ENCODE assay signal across 15 cellular contexts in genomic region chr11:116837231-116838091, GRCh38. TPM values are rescaled to one million over a fixed set of nuclear protein-coding genes. Genes with fewer than 3 reads are reported as not detected.
DNase-seq lines count a peak whose midpoint lies in the region; ATAC-seq, FAIRE-seq and TF ChIP-seq lines count a peak whose summit lies in the region.
"Had no signal": no experiment of that assay in that cellular context is flagged by ENCODE, and none has a peak within 500 bp of the region (broad histone marks: within the 10 kb centered on the region; RNA-seq: fewer than 3 reads in every experiment).

Gene APOA1 (minus strand): TSS chr11:116837622. CDS start chr11:116837387, 235 bp downstream.

- H4K20me1 ChIP-seq in K562 (replicated peaks; ENCODE audit: control insufficient read depth, insufficient read depth, low read length) = no peaks in the 10 kb centered on the region

- BruUV-seq in K562 (replicated peaks; lab: Mats Ljungman, UMichigan) = no TSS peak

- no peaks in the 10 kb centered on the region for H3K36me3 Mint-ChIP-seq in activated CD4-positive, alpha-beta memory T cell treated with anti-CD3 and anti-CD28 coated beads, Interleukin-2, amount 10 ng/mL, durations not matched to agents 7 days and 5 days (ENCODE audit: low read depth)
- H3K36me3 Mint-ChIP-seq: CD4-positive, alpha-beta memory T cell had no signal

- ATAC-seq in K562 (no peak), right lobe of liver (peak; percentile 45 to 50 (median 48)), GM21447 (IDR thresholded peaks at IDR 0.05; ENCODE audit: unreplicated experiment) (no peak), GM21529 (IDR thresholded peaks at IDR 0.05; ENCODE audit: unreplicated experiment) (no peak), GM19035 (IDR thresholded peaks at IDR 0.05; ENCODE audit: unreplicated experiment) (no peak)
- ATAC-seq: gastroesophageal sphincter had no signal

- no peak for TF ChIP-seq CTCF in HEK293 (tag by site-specific recombination; IDR thresholded peaks at IDR 0.05)
- TF ChIP-seq CTCF in K562 (IDR thresholded peaks at IDR 0.05 in 2 of 3, conservative IDR thresholded peaks at IDR 0.05 in 1 of 3; ENCODE audit: insufficient read depth in 2 of 3, low read depth in 1 of 3, low read length in 3 of 3) = 0 out of 6 replicates have a peak, but pooled peaks of 1 of the 3 experiments have one; percentile 2
- TF ChIP-seq CTCF in right lobe of liver (IDR thresholded peaks at IDR 0.05) = no peak

- H3K27ac Mint-ChIP-seq in activated CD4-positive, alpha-beta memory T cell treated with anti-CD3 and anti-CD28 coated beads, Interleukin-2, amount 10 ng/mL, durations not matched to agents 7 days and 5 days = no peak within 1 kb of the TSS
- H3K27ac Mint-ChIP-seq: stimulated activated naive CD8-positive, alpha-beta T cell treated with anti-CD3 and anti-CD28 coated beads, Interleukin-15, Interleukin-2, amounts not matched to agents 100 ng/mL and 50 ng/mL, for 24 hours had no signal

- H3K27ac ChIP-seq in HEK293 (ENCODE audit: extremely low read depth, low read depth, low read length) (no peak within 1 kb of the TSS), K562 (ENCODE audit: extremely low read depth, low read depth, low read length) (no peak within 1 kb of the TSS), right lobe of liver (peak within 1 kb of the TSS; percentile 75 to 87 (median 85)), subcutaneous abdominal adipose tissue (ENCODE audit: low read depth, low read length) (peak within 1 kb of the TSS; percentile 37)
- H3K27ac ChIP-seq: adrenal gland had no signal

- H3K9me1 ChIP-seq in K562 (ENCODE audit: control insufficient read depth, insufficient read depth, low read length) = no peaks in the 10 kb centered on the region

- no peaks in the 10 kb centered on the region for H3K9me3 ChIP-seq in HEK293 (ENCODE audit: control insufficient read depth, insufficient read depth, low read depth, low read length)
- H3K9me3 ChIP-seq in K562 (replicated peaks; ENCODE audit: control insufficient read depth, insufficient read depth, low read depth, low read length) = no peaks in the 10 kb centered on the region
- H3K9me3 ChIP-seq in right lobe of liver = no peaks in the 10 kb centered on the region
- H3K9me3 ChIP-seq in subcutaneous abdominal adipose tissue (ENCODE audit: control insufficient read depth in 5 of 5, low read length in 5 of 5) = no peaks in the 10 kb centered on the region
- H3K9me3 ChIP-seq: adrenal gland, gastroesophageal sphincter had no signal

- DNase-seq in K562 (ENCODE audit: extremely low read depth in 1 of 4, low spot score in 3 of 4) (no peak), right lobe of liver (peak; percentile 75 to 95 (median 94))
- no peak for DNase-seq in activated CD4-positive, alpha-beta memory T cell treated with anti-CD3 and anti-CD28 coated beads, Interleukin-2, amount 10 ng/mL, durations not matched to agents 7 days and 5 days
- DNase-seq: activated CD8-positive, alpha-beta memory T cell treated with anti-CD3 and anti-CD28 coated beads, Interleukin-2, amount 50 U/mL, for 4 hours; adrenal gland; CD4-positive, alpha-beta memory T cell; NCI-H146 had no signal

- H2AFZ ChIP-seq in K562 (ENCODE audit: low read depth, low read length) = peak within 1 kb of the TSS; percentile 36; the same call in 1 of the 2 replicates

- TF ChIP-seq RAD21 in K562 (CRISPR knock-in tag; conservative IDR thresholded peaks at IDR 0.05 in 1 of 2, IDR thresholded peaks at IDR 0.05 in 1 of 2) = no peak

- no peak within 1 kb of the TSS for H3K4me3 Mint-ChIP-seq in activated CD4-positive, alpha-beta memory T cell treated with anti-CD3 and anti-CD28 coated beads, Interleukin-2, amount 10 ng/mL, durations not matched to agents 7 days and 5 days

- in situ Hi-C loops in K562 (cut with MboI) = no loop called here

- H3K4me1 ChIP-seq in HEK293 (ENCODE audit: control insufficient read depth, insufficient read depth, low read length) (no peaks in the 10 kb centered on the region), K562 (replicated peaks in 1 of 2; ENCODE audit: control insufficient read depth in 2 of 2, insufficient read depth in 2 of 2, low read length in 2 of 2) (peaks cover 15 to 32% of the 10 kb centered on the region in 2 experiments; a peak in 4 of 5 replicates), right lobe of liver (peaks cover 0 to 42% (median 18%) of the 10 kb centered on the region in 4 donors), subcutaneous abdominal adipose tissue (ENCODE audit: control insufficient read depth in 5 of 5, insufficient read depth in 5 of 5, low read length in 5 of 5) (peaks cover 2 to 25% (median 21%) of the 10 kb centered on the region in 5 donors)

- H3K36me3 ChIP-seq in HEK293 (ENCODE audit: control insufficient read depth in 2 of 2, insufficient read depth in 1 of 2, low read length in 2 of 2) = no peaks in the 10 kb centered on the region
- no peaks in the 10 kb centered on the region for H3K36me3 ChIP-seq in K562 (ENCODE audit: control insufficient read depth, insufficient read depth, low read length)
- peaks cover 0 to 6% (median 0%) of the 10 kb centered on the region in 4 donors for H3K36me3 ChIP-seq in right lobe of liver
- no peaks in the 10 kb centered on the region for H3K36me3 ChIP-seq in subcutaneous abdominal adipose tissue (ENCODE audit: control insufficient read depth in 5 of 5, insufficient read depth in 5 of 5, low read length in 5 of 5)
- H3K36me3 ChIP-seq: adrenal gland, gastroesophageal sphincter had no signal

- no peaks in the 10 kb centered on the region for H3K27me3 Mint-ChIP-seq in activated CD4-positive, alpha-beta memory T cell treated with anti-CD3 and anti-CD28 coated beads, Interleukin-2, amount 10 ng/mL, durations not matched to agents 7 days and 5 days
- H3K27me3 Mint-ChIP-seq: CD4-positive, alpha-beta memory T cell; stimulated activated naive CD8-positive, alpha-beta T cell treated with anti-CD3 and anti-CD28 coated beads, Interleukin-15, Interleukin-2, amounts not matched to agents 100 ng/mL and 50 ng/mL, for 24 hours had no signal

- CTCF ChIA-PET in HEK293 (lab: Yijun Ruan, JAX) (interaction anchor here (1.0 to 4.9 kb wide), 3 partner anchors 11 to 66 kb away, joined by 4 to 118 read pairs (median 7); partner anchors contain the start of gene APOA5), K562 (lab: Yijun Ruan, JAX; ENCODE audit: low intra/inter-chr PET ratio) (no interaction called here)
- CTCF ChIA-PET in activated CD4-positive, alpha-beta memory T cell treated with anti-CD3 and anti-CD28 coated beads, Interleukin-2, amount 10 ng/mL, durations not matched to agents 7 days and 5 days (lab: Charles Lee) = interaction anchor here (0.6 to 5.5 kb wide), 9 partner anchors 9 to 262 kb away, joined by 3 to 158 read pairs (median 16); partner anchors contain the start of genes APOA5 and ZPR1

- no peak for FAIRE-seq in K562 (lab: Jason Lieb, UNC)

- peaks cover 18% of the 10 kb centered on the region for H3K4me1 Mint-ChIP-seq in activated CD4-positive, alpha-beta memory T cell treated with anti-CD3 and anti-CD28 coated beads, Interleukin-2, amount 10 ng/mL, durations not matched to agents 7 days and 5 days

- H3K9ac ChIP-seq in K562 (ENCODE audit: insufficient read depth in 1 of 2, low read depth in 2 of 2, low read length in 2 of 2) (0 out of 4 replicates have a peak within 1 kb of the TSS, but pooled peaks of 1 of the 2 experiments have one; percentile 20), subcutaneous abdominal adipose tissue (ENCODE audit: low read length in 5 of 5) (no peak within 1 kb of the TSS)

- H3K4me3 ChIP-seq in HEK293 (ENCODE audit: low read depth, low read length) (no peak within 1 kb of the TSS), K562 (no peak within 1 kb of the TSS), right lobe of liver (peak within 1 kb of the TSS; percentile 54 to 92 (median 78)), subcutaneous abdominal adipose tissue (ENCODE audit: low read depth in 1 of 5, low read length in 5 of 5) (no peak within 1 kb of the TSS)

- TF ChIP-seq EP300 in K562 (IDR thresholded peaks at IDR 0.05; ENCODE audit: low read length) = no peak

- no peaks in the 10 kb centered on the region for H3K9me3 Mint-ChIP-seq in activated CD4-positive, alpha-beta memory T cell treated with anti-CD3 and anti-CD28 coated beads, Interleukin-2, amount 10 ng/mL, durations not matched to agents 7 days and 5 days
- H3K9me3 Mint-ChIP-seq: CD4-positive, alpha-beta memory T cell; stimulated activated naive CD8-positive, alpha-beta T cell treated with anti-CD3 and anti-CD28 coated beads, Interleukin-15, Interleukin-2, amounts not matched to agents 100 ng/mL and 50 ng/mL, for 24 hours had no signal

- POLR2A ChIA-PET in HEK293 (lab: Yijun Ruan, JAX) = interaction anchor here (2.3 kb wide), 1 partner anchor 47 kb away, joined by 13 read pairs; the partner anchor contains the start of gene APOA5
- POLR2A ChIA-PET in K562 (lab: Yijun Ruan, JAX) = interaction anchor here (0.9 to 1.5 kb wide), 3 partner anchors 10 to 259 kb away, joined by 3 to 7 read pairs (median 4); no protein-coding TSS in a partner anchor
- POLR2A ChIA-PET in activated CD4-positive, alpha-beta memory T cell treated with anti-CD3 and anti-CD28 coated beads, Interleukin-2, amount 10 ng/mL, durations not matched to agents 7 days and 5 days (lab: Charles Lee) = interaction anchor here (0.7 to 4.4 kb wide), 4 partner anchors 13 to 307 kb away, joined by 3 to 93 read pairs (median 4); partner anchors contain the start of gene PAFAH1B2

- no peak within 1 kb of the TSS for H3K4me2 ChIP-seq in K562 (ENCODE audit: insufficient read depth, low read length)

- no peaks in the 10 kb centered on the region for H3K79me2 ChIP-seq in K562 (ENCODE audit: control insufficient read depth, insufficient read depth, low read length)

- 33% methylated on average over 12 of the region's 19 CpGs for WGBS in K562 (ENCODE audit: insufficient coverage, low coverage, missing lambda C conversion rate)
- 30% methylated on average over 7 of the region's 19 CpGs for WGBS in right lobe of liver (ENCODE audit: insufficient coverage, low coverage, low lambda C conversion rate, missing lambda C conversion rate)

- peaks cover 0 to 4% of the 10 kb centered on the region in 2 experiments; a peak in 1 of 5 replicates for H3K27me3 ChIP-seq in K562 (ENCODE audit: control insufficient read depth in 2 of 2, insufficient read depth in 2 of 2, low read length in 2 of 2)
- H3K27me3 ChIP-seq in right lobe of liver = no peaks in the 10 kb centered on the region
- H3K27me3 ChIP-seq in subcutaneous abdominal adipose tissue (ENCODE audit: control insufficient read depth in 5 of 5, insufficient read depth in 4 of 5, low read length in 5 of 5) = no peaks in the 10 kb centered on the region
- H3K27me3 ChIP-seq: adrenal gland, gastroesophageal sphincter had no signal

- intact Hi-C loops in K562 (cut with micrococcal nuclease) = loop anchor here (10.0 kb wide), 1 partner anchor 103 kb away; no protein-coding TSS in a partner anchor
- intact Hi-C loops in right lobe of liver (cut with DNase I) = loop anchor here in 1 of 2 donors (5.0 kb wide), 1 partner anchor 45 kb away; the partner anchor contains the start of gene APOA5

- no peak for TF ChIP-seq POLR2A in K562 (conservative IDR thresholded peaks at IDR 0.05)
- TF ChIP-seq POLR2A in right lobe of liver (IDR thresholded peaks at IDR 0.05) = peak; percentile 98

RNA-seq across cellular contexts. Expression of gene APOA1, which starts in this region (rescaled TPM):
- not detected in 2 replicates for total RNA-seq in K562 (2011; cell fraction: chromatin; rRNA removed; ENCODE audit: low replicate concordance)
- not detected in 2 replicates for total RNA-seq in K562 (2011; cell fraction: nucleolus; rRNA removed)
- total RNA-seq in K562 (2011; cell fraction: nucleoplasm; rRNA removed) = not detected in 2 replicates
- not detected in 2 replicates for total RNA-seq in K562 (2014; rRNA removed)
- not detected in 2 replicates for total RNA-seq in K562 (2014; rRNA removed; fragmentation: Illumina TruSeq; extraction: Trizol)
- total RNA-seq in K562 (2015; rRNA removed; fragmentation: Illumina TruSeq; extraction: Trizol) = not detected in 2 replicates
- total RNA-seq in K562 (2021) = 1.8 TPM in 2 replicates
- polyA plus RNA-seq in K562 (2011; rRNA removed) = not detected in 2 replicates
- 0.06 TPM in 1 of 2 replicates, not detected in the other for polyA plus RNA-seq in K562 (2011; cell fraction: cytosol; rRNA removed)
- polyA plus RNA-seq in K562 (2011; cell fraction: nucleus; rRNA removed) = 0.13 and 0.30 TPM in 2 replicates
- 0.14 TPM in 1 of 2 replicates, not detected in the other for polyA plus RNA-seq in K562 (2012)
- not detected in 2 replicates for polyA plus RNA-seq in K562 (2014; fragmentation: Illumina TruSeq; extraction: Trizol)
- not detected for polyA plus RNA-seq in K562 (2014; fragmentation: Nextera tagmentation; extraction: Ambion mirVana)
- not detected in 2 replicates for polyA plus RNA-seq in K562 (2014; rRNA removed)
- not detected in 2 replicates for polyA minus RNA-seq in K562 (2011; rRNA and poly(A)+ RNA removed)
- polyA minus RNA-seq in K562 (2011; cell fraction: cytosol; rRNA and poly(A)+ RNA removed) = 7.8 TPM in 1 of 2 replicates, not detected in the other
- not detected in 2 replicates for polyA minus RNA-seq in K562 (2011; cell fraction: nucleus; rRNA and poly(A)+ RNA removed)
- total RNA-seq in right lobe of liver = over 10,000 TPM in 2 of 6 experiments, 1,000 to 10,000 TPM in 4; 5,429 to 12,494 (median 8,679) TPM
- total RNA-seq in activated CD4-positive, alpha-beta memory T cell treated with anti-CD3 and anti-CD28 coated beads, Interleukin-2, amount 10 ng/mL, durations not matched to agents 7 days and 5 days = not detected
- total RNA-seq: NCI-H460 had no signal

Comparison
In these comparisons a context has a peak if more than half of its experiments do, and no peak if none do; other contexts are left out.
1. RNA of gene APOA1 (total RNA-seq): 5,429 to 12,494 TPM in right lobe of liver; 1.8 TPM in K562 and not detected in activated CD4-positive, alpha-beta memory T cell treated with anti-CD3 and anti-CD28 coated beads, Interleukin-2, amount 10 ng/mL, durations not matched to agents 7 days and 5 days; every median in the first group is over 1,000 times any median in the second.
2. H3K27ac ChIP-seq: peak in right lobe of liver (3 of 3) and subcutaneous abdominal adipose tissue (single experiment); none in HEK293 (single experiment) and K562 (single experiment).
3. H3K4me3 ChIP-seq: peak in right lobe of liver (3 of 3); none in HEK293 (single experiment), K562 (single experiment) and subcutaneous abdominal adipose tissue (0 of 5).
4. ATAC-seq: peak in right lobe of liver (4 of 4); none in K562 (single experiment), GM21447 (single experiment), GM21529 (single experiment) and GM19035 (single experiment).
5. DNase-seq: peak in right lobe of liver (3 of 3); none in K562 (0 of 4) and activated CD4-positive, alpha-beta memory T cell treated with anti-CD3 and anti-CD28 coated beads, Interleukin-2, amount 10 ng/mL, durations not matched to agents 7 days and 5 days (single experiment).